In the genomic region with DNA sequence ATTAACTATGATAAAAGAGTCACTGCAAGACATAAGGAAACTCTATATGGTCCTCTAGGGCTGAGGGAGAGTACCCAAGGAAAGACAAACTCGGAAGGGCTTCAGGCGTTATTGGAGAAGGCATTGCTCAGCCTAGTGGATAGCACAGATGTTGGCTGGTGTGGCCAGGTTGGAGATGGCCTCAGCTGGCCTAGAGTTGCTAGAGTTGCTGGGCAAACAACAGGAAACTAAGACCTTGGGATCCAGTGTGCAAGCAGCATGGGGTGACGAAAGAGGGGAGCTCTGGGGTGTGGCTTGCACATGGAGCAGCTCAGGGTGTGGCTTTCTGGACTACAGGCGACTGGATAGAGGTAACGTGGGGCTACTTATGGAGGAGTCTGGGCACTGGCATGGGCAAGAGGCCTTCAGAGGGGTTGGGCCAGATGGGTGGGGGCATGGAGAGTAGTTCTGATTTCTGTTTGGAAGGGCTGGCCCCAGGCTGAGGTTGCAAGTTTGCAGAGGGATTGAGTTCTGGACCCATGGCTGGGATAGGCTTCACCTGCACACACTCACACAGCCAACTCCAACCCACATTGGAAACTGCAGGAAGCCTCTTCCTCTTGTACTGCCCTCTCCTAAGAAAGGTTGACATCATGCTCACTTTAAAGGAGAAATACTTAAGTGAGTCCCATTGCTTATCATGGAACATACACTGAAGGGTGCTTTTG, we compare ENCODE assay signal across 1 cellular context.
TF ChIP-seq lines count a peak whose summit lies in the region.

No MANE protein-coding gene starts in this region.

TF ChIP-seq in HepG2, 621 proteins besides CTCF, POLR2A, EP300 and RAD21 (continued from another document and continues in another):
- TF ChIP-seq, protein P1, sequence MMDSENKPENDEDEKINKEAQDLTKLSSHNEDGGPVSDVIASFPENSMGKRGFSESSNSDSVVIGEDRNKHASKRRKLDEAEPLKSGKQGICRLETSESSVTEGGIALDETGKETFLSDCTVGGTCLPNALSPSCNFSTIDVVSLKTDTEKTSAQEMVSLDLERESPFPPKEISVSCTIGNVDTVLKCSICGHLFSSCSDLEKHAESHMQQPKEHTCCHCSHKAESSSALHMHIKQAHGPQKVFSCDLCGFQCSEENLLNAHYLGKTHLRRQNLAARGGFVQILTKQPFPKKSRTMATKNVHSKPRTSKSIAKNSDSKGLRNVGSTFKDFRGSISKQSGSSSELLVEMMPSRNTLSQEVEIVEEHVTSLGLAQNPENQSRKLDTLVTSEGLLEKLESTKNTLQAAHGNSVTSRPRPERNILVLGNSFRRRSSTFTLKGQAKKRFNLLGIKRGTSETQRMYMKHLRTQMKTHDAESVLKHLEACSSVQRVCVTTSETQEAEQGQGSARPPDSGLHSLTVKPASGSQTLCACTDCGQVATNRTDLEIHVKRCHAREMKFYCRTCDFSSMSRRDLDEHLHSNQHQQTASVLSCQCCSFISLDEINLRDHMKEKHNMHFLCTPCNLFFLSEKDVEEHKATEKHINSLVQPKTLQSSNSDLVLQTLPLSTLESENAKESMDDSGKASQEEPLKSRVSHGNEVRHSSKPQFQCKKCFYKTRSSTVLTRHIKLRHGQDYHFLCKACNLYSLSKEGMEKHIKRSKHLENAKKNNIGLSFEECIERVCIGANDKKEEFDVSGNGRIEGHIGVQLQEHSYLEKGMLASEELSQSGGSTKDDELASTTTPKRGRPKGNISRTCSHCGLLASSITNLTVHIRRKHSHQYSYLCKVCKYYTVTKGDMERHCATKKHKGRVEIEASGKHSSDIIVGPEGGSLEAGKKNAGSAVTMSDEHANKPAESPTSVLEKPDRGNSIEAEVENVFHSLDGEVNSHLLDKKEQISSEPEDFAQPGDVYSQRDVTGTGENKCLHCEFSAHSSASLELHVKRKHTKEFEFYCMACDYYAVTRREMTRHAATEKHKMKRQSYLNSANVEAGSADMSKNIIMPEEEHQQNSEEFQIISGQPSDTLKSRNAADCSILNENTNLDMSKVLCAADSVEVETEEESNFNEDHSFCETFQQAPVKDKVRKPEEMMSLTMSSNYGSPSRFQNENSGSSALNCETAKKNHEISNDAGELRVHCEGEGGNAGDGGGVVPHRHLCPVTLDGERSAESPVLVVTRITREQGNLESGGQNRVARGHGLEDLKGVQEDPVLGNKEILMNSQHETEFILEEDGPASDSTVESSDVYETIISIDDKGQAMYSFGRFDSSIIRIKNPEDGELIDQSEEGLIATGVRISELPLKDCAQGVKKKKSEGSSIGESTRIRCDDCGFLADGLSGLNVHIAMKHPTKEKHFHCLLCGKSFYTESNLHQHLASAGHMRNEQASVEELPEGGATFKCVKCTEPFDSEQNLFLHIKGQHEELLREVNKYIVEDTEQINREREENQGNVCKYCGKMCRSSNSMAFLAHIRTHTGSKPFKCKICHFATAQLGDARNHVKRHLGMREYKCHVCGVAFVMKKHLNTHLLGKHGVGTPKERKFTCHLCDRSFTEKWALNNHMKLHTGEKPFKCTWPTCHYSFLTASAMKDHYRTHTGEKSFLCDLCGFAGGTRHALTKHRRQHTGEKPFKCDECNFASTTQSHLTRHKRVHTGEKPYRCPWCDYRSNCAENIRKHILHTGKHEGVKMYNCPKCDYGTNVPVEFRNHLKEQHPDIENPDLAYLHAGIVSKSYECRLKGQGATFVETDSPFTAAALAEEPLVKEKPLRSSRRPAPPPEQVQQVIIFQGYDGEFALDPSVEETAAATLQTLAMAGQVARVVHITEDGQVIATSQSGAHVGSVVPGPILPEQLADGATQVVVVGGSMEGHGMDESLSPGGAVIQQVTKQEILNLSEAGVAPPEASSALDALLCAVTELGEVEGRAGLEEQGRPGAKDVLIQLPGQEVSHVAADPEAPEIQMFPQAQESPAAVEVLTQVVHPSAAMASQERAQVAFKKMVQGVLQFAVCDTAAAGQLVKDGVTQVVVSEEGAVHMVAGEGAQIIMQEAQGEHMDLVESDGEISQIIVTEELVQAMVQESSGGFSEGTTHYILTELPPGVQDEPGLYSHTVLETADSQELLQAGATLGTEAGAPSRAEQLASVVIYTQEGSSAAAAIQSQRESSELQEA (CRISPR knock-in tag; IDR thresholded peaks at IDR 0.05; ENCODE audit: not compliant biosample characterization), result peak; percentile 45
- no peak for TF ChIP-seq KDM1A (CRISPR knock-in tag; IDR thresholded peaks at IDR 0.05)
- TF ChIP-seq ZNF382 (CRISPR knock-in tag; IDR thresholded peaks at IDR 0.05; ENCODE audit: borderline replicate concordance), result no peak
- TF ChIP-seq ZNF7 (CRISPR knock-in tag; IDR thresholded peaks at IDR 0.05), result no peak
- 0 out of 2 replicates have a peak, but pooled peaks have one; percentile 18 for TF ChIP-seq YEATS2 (CRISPR knock-in tag; IDR thresholded peaks at IDR 0.05; ENCODE audit: borderline replicate concordance)
- peak; percentile 52; the same call in 1 of the 2 replicates for TF ChIP-seq JUND (CRISPR knock-in tag; IDR thresholded peaks at IDR 0.05)
- no peak for TF ChIP-seq TAF1 (CRISPR knock-in tag; IDR thresholded peaks at IDR 0.05)
- TF ChIP-seq MLLT10 (CRISPR knock-in tag; IDR thresholded peaks at IDR 0.05), result no peak
- TF ChIP-seq, protein P2, sequence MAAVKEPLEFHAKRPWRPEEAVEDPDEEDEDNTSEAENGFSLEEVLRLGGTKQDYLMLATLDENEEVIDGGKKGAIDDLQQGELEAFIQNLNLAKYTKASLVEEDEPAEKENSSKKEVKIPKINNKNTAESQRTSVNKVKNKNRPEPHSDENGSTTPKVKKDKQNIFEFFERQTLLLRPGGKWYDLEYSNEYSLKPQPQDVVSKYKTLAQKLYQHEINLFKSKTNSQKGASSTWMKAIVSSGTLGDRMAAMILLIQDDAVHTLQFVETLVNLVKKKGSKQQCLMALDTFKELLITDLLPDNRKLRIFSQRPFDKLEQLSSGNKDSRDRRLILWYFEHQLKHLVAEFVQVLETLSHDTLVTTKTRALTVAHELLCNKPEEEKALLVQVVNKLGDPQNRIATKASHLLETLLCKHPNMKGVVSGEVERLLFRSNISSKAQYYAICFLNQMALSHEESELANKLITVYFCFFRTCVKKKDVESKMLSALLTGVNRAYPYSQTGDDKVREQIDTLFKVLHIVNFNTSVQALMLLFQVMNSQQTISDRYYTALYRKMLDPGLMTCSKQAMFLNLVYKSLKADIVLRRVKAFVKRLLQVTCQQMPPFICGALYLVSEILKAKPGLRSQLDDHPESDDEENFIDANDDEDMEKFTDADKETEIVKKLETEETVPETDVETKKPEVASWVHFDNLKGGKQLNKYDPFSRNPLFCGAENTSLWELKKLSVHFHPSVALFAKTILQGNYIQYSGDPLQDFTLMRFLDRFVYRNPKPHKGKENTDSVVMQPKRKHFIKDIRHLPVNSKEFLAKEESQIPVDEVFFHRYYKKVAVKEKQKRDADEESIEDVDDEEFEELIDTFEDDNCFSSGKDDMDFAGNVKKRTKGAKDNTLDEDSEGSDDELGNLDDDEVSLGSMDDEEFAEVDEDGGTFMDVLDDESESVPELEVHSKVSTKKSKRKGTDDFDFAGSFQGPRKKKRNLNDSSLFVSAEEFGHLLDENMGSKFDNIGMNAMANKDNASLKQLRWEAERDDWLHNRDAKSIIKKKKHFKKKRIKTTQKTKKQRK (IDR thresholded peaks at IDR 0.05; ENCODE audit: low read length), result no peak
- TF ChIP-seq NONO (IDR thresholded peaks at IDR 0.05), result no peak
- peak; percentile 81; the same call in 1 of the 2 replicates for TF ChIP-seq NONO (CRISPR knock-in tag; conservative IDR thresholded peaks at IDR 0.05)
- TF ChIP-seq, protein P3, sequence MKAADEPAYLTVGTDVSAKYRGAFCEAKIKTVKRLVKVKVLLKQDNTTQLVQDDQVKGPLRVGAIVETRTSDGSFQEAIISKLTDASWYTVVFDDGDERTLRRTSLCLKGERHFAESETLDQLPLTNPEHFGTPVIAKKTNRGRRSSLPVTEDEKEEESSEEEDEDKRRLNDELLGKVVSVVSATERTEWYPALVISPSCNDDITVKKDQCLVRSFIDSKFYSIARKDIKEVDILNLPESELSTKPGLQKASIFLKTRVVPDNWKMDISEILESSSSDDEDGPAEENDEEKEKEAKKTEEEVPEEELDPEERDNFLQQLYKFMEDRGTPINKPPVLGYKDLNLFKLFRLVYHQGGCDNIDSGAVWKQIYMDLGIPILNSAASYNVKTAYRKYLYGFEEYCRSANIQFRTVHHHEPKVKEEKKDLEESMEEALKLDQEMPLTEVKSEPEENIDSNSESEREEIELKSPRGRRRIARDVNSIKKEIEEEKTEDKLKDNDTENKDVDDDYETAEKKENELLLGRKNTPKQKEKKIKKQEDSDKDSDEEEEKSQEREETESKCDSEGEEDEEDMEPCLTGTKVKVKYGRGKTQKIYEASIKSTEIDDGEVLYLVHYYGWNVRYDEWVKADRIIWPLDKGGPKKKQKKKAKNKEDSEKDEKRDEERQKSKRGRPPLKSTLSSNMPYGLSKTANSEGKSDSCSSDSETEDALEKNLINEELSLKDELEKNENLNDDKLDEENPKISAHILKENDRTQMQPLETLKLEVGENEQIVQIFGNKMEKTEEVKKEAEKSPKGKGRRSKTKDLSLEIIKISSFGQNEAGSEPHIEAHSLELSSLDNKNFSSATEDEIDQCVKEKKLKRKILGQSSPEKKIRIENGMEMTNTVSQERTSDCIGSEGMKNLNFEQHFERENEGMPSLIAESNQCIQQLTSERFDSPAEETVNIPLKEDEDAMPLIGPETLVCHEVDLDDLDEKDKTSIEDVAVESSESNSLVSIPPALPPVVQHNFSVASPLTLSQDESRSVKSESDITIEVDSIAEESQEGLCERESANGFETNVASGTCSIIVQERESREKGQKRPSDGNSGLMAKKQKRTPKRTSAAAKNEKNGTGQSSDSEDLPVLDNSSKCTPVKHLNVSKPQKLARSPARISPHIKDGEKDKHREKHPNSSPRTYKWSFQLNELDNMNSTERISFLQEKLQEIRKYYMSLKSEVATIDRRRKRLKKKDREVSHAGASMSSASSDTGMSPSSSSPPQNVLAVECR (CRISPR knock-in tag; IDR thresholded peaks at IDR 0.05; ENCODE audit: borderline replicate concordance), result 0 out of 2 replicates have a peak, but pooled peaks have one; percentile 4
- TF ChIP-seq ZNF607 (CRISPR knock-in tag; IDR thresholded peaks at IDR 0.05; ENCODE audit: borderline replicate concordance), result no peak
- no peak for TF ChIP-seq ZNF143 (CRISPR knock-in tag; IDR thresholded peaks at IDR 0.05)
- TF ChIP-seq ZNF337 (CRISPR knock-in tag; IDR thresholded peaks at IDR 0.05; ENCODE audit: borderline replicate concordance, low read depth), result no peak
- TF ChIP-seq ZNF333 (CRISPR knock-in tag; IDR thresholded peaks at IDR 0.05; ENCODE audit: borderline replicate concordance), result no peak
- TF ChIP-seq SUZ12 (IDR thresholded peaks at IDR 0.05; ENCODE audit: low read depth, low read length), result no peak
- no peak for TF ChIP-seq DR1 (CRISPR knock-in tag; IDR thresholded peaks at IDR 0.05)
- peak; percentile 8; the same call in 1 of the 2 replicates for TF ChIP-seq NFE2 (CRISPR knock-in tag; IDR thresholded peaks at IDR 0.05)
- no peak; the same call in 1 of the 2 replicates for TF ChIP-seq SAFB2 (CRISPR knock-in tag; IDR thresholded peaks at IDR 0.05; ENCODE audit: borderline replicate concordance, low read depth)
- no peak for TF ChIP-seq WIZ (CRISPR knock-in tag; IDR thresholded peaks at IDR 0.05)
- TF ChIP-seq, protein P4, sequence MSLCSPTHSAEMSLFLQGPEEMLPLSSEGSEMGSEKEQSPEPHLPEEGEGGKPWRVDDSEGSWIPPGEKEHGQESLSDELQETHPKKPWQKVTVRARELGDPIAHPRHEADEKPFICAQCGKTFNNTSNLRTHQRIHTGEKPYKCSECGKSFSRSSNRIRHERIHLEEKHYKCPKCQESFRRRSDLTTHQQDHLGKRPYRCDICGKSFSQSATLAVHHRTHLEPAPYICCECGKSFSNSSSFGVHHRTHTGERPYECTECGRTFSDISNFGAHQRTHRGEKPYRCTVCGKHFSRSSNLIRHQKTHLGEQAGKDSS (CRISPR knock-in tag; IDR thresholded peaks at IDR 0.05; ENCODE audit: borderline replicate concordance, low read depth), result no peak
- peak; percentile 76; the same call in 1 of the 2 replicates for TF ChIP-seq FIP1L1 (IDR thresholded peaks at IDR 0.05; ENCODE audit: borderline replicate concordance, insufficient read depth, low read depth, low read length)
- TF ChIP-seq NFRKB (IDR thresholded peaks at IDR 0.05), result no peak
- TF ChIP-seq SIX4 (CRISPR knock-in tag; IDR thresholded peaks at IDR 0.05), result no peak
- TF ChIP-seq ZNF605 (CRISPR knock-in tag; IDR thresholded peaks at IDR 0.05), result no peak
- no peak for TF ChIP-seq RFX1 (IDR thresholded peaks at IDR 0.05)
- TF ChIP-seq SMARCC2 (IDR thresholded peaks at IDR 0.05), result no peak
- no peak for TF ChIP-seq ZNF251 (CRISPR knock-in tag; IDR thresholded peaks at IDR 0.05)
- TF ChIP-seq ZSCAN21 (CRISPR knock-in tag; IDR thresholded peaks at IDR 0.05; ENCODE audit: borderline replicate concordance), result no peak
- TF ChIP-seq, protein P5, sequence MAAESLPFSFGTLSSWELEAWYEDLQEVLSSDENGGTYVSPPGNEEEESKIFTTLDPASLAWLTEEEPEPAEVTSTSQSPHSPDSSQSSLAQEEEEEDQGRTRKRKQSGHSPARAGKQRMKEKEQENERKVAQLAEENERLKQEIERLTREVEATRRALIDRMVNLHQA (CRISPR knock-in tag; IDR thresholded peaks at IDR 0.05), result no peak
- no peak for TF ChIP-seq MAFK (conservative IDR thresholded peaks at IDR 0.05 in 1 of 2, IDR thresholded peaks at IDR 0.05 in 1 of 2; ENCODE audit: low read length in 2 of 2)
- TF ChIP-seq, protein P6, sequence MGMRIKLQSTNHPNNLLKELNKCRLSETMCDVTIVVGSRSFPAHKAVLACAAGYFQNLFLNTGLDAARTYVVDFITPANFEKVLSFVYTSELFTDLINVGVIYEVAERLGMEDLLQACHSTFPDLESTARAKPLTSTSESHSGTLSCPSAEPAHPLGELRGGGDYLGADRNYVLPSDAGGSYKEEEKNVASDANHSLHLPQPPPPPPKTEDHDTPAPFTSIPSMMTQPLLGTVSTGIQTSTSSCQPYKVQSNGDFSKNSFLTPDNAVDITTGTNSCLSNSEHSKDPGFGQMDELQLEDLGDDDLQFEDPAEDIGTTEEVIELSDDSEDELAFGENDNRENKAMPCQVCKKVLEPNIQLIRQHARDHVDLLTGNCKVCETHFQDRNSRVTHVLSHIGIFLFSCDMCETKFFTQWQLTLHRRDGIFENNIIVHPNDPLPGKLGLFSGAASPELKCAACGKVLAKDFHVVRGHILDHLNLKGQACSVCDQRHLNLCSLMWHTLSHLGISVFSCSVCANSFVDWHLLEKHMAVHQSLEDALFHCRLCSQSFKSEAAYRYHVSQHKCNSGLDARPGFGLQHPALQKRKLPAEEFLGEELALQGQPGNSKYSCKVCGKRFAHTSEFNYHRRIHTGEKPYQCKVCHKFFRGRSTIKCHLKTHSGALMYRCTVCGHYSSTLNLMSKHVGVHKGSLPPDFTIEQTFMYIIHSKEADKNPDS (CRISPR knock-in tag; IDR thresholded peaks at IDR 0.05), result no peak; the same call in 1 of the 2 replicates
- TF ChIP-seq, protein P7, sequence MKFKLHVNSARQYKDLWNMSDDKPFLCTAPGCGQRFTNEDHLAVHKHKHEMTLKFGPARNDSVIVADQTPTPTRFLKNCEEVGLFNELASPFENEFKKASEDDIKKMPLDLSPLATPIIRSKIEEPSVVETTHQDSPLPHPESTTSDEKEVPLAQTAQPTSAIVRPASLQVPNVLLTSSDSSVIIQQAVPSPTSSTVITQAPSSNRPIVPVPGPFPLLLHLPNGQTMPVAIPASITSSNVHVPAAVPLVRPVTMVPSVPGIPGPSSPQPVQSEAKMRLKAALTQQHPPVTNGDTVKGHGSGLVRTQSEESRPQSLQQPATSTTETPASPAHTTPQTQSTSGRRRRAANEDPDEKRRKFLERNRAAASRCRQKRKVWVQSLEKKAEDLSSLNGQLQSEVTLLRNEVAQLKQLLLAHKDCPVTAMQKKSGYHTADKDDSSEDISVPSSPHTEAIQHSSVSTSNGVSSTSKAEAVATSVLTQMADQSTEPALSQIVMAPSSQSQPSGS (CRISPR knock-in tag; IDR thresholded peaks at IDR 0.05), result no peak
- TF ChIP-seq HOXA3 (CRISPR knock-in tag; IDR thresholded peaks at IDR 0.05), result peak; percentile 49; the same call in 1 of the 2 replicates
- TF ChIP-seq ZNF224 (CRISPR knock-in tag; IDR thresholded peaks at IDR 0.05), result no peak
- no peak for TF ChIP-seq MEIS2 (CRISPR knock-in tag; IDR thresholded peaks at IDR 0.05)
- TF ChIP-seq MAF1 (CRISPR knock-in tag; IDR thresholded peaks at IDR 0.05; ENCODE audit: borderline replicate concordance), result no peak
- no peak for TF ChIP-seq DPF2 (CRISPR knock-in tag; IDR thresholded peaks at IDR 0.05; ENCODE audit: borderline replicate concordance, low read depth)
